ENCODE assay signal across 8 cellular contexts in the genomic region with DNA sequence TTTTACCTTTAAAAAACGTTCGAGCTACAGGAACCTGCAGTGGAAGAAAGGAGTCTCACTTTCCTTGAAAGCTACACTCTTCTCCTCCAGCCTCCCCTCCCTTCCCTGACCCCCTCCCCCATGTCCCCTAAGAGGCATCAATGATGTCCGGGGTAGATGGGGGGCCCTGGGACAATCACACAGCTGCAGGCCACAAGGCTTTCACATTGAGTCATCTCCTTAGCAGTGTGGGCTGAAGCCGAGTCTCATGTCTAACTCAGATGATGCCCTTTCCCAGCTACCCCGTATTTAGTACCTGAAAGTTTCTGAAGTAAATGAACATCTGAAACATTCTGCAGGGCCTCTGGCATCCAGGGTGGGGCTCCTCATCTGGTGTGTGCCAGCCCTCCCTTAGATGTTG. TPM values are rescaled to one million over a fixed set of nuclear protein-coding genes. Genes with fewer than 3 reads are reported as not detected.
DNase-seq lines count a peak whose midpoint lies in the region; ATAC-seq and TF ChIP-seq lines count a peak whose summit lies in the region.

No MANE protein-coding gene starts in this region.

- no peaks in the 10 kb centered on the region for H3K9me3 Mint-ChIP-seq in CD4-positive, alpha-beta T cell
- H3K9me3 Mint-ChIP-seq in activated T-helper 17 cell treated with anti-CD3 and anti-CD28 coated beads, Interleukin-2, amount 50 U/mL, for 72 hours: no peaks in the 10 kb centered on the region

- H3K27me3 Mint-ChIP-seq in CD4-positive, alpha-beta T cell: peaks cover 11% of the 10 kb centered on the region
- peaks cover 7% of the 10 kb centered on the region for H3K27me3 Mint-ChIP-seq in activated T-helper 17 cell treated with anti-CD3 and anti-CD28 coated beads, Interleukin-2, amount 50 U/mL, for 72 hours

- intact Hi-C loops in CD4-positive, alpha-beta T cell (cut with DNase I, micrococcal nuclease): no loop called here

- CTCF ChIA-PET in CD4-positive, alpha-beta T cell (lab: Charles Lee): no interaction called here

- no peaks in the 10 kb centered on the region for H3K4me1 ChIP-seq in tibial nerve

- no peak overlapping the region for H3K4me3 Mint-ChIP-seq in CD4-positive, alpha-beta T cell
- H3K4me3 Mint-ChIP-seq in activated T-helper 17 cell treated with anti-CD3 and anti-CD28 coated beads, Interleukin-2, amount 50 U/mL, for 72 hours: peak overlapping the region; percentile 66

- H3K27ac Mint-ChIP-seq in CD4-positive, alpha-beta T cell: peak overlapping the region; percentile 68
- peak overlapping the region; percentile 56 for H3K27ac Mint-ChIP-seq in activated T-helper 17 cell treated with anti-CD3 and anti-CD28 coated beads, Interleukin-2, amount 50 U/mL, for 72 hours

- H3K4me1 Mint-ChIP-seq in CD4-positive, alpha-beta T cell (ENCODE audit: low read depth): peaks cover 68% of the 10 kb centered on the region
- peaks cover 36% of the 10 kb centered on the region for H3K4me1 Mint-ChIP-seq in activated T-helper 17 cell treated with anti-CD3 and anti-CD28 coated beads, Interleukin-2, amount 50 U/mL, for 72 hours

- no peak for TF ChIP-seq CTCF in CD4-positive, alpha-beta T cell (IDR thresholded peaks at IDR 0.05)
- no peak for TF ChIP-seq CTCF in tibial nerve (IDR thresholded peaks at IDR 0.05)

- no peaks in the 10 kb centered on the region for H3K36me3 Mint-ChIP-seq in CD4-positive, alpha-beta T cell (ENCODE audit: low read depth)
- no peaks in the 10 kb centered on the region for H3K36me3 Mint-ChIP-seq in activated T-helper 17 cell treated with anti-CD3 and anti-CD28 coated beads, Interleukin-2, amount 50 U/mL, for 72 hours (ENCODE audit: low read depth)

- no peaks in the 10 kb centered on the region for H3K27me3 ChIP-seq in CD4-positive, alpha-beta T cell (ENCODE audit: control insufficient read depth, insufficient read depth, low read length)
- peaks cover 0 to 24% of the 10 kb centered on the region in 2 donors for H3K27me3 ChIP-seq in tibial nerve

- H3K9me3 ChIP-seq in CD4-positive, alpha-beta T cell (ENCODE audit: control insufficient read depth, low read length): no peaks in the 10 kb centered on the region
- no peaks in the 10 kb centered on the region for H3K9me3 ChIP-seq in tibial nerve

- H3K4me3 ChIP-seq in tibial nerve: no peak overlapping the region

- peaks cover 0 to 25% (median 0%) of the 10 kb centered on the region in 3 donors for H3K36me3 ChIP-seq in tibial nerve

- H3K27ac ChIP-seq in CD4-positive, alpha-beta T cell (ENCODE audit: low read depth, low read length): no peak overlapping the region
- H3K27ac ChIP-seq in tibial nerve: no peak overlapping the region

- no peak for TF ChIP-seq EP300 in tibial nerve (IDR thresholded peaks at IDR 0.05)

- WGBS in tibial nerve, 2 donors: 32 to 35% methylated on average over 5 of the region's 5 CpGs

- DNase-seq in CD4-positive, alpha-beta T cell: no peak
- DNase-seq in UCSD-AML1 (lab: John Stamatoyannopoulos, UW; ENCODE audit: unreplicated experiment): no peak
- DNase-seq in kidney tubule cell (ENCODE audit: low spot score): no peak
- no peak for DNase-seq in D341Med (ENCODE audit: low spot score)
- DNase-seq in tibial nerve (ENCODE audit: low spot score in 2 of 2): no peak

- no peak for TF ChIP-seq POLR2A in tibial nerve (IDR thresholded peaks at IDR 0.05)

- ATAC-seq in CD4-positive, alpha-beta T cell (ENCODE audit: poor library complexity): no peak
- ATAC-seq in GM19035 (IDR thresholded peaks at IDR 0.05; ENCODE audit: unreplicated experiment) (peak; percentile 86), HG03025 (IDR thresholded peaks at IDR 0.05; ENCODE audit: low FRiP score, unreplicated experiment) (peak; percentile 80)
- peak; percentile 83 for ATAC-seq in activated T-helper 17 cell treated with anti-CD3 and anti-CD28 coated beads, Interleukin-2, amount 50 U/mL, for 72 hours (replicated peaks)

- POLR2A ChIA-PET in CD4-positive, alpha-beta T cell (lab: Charles Lee): interaction anchor here (0.8 to 1.6 kb wide), 3 partner anchors 11 to 24 kb away, joined by 3 to 18 read pairs (median 3); no protein-coding TSS in a partner anchor

RNA-seq across cellular contexts. Expression of gene GPR25, which starts 6.3 kb away (rescaled TPM):
- 1 to 10 TPM; 2.7 to 3.3 TPM for total RNA-seq in CD4-positive, alpha-beta T cell
- 1 to 10 TPM in 1 of 2 donors, not detected in 1; 1.8 TPM for total RNA-seq in activated T-helper 17 cell treated with anti-CD3 and anti-CD28 coated beads, Interleukin-2, amount 50 U/mL, for 72 hours
- total RNA-seq in tibial nerve: not detected

RNA-seq across cellular contexts. Expression of gene INAVA, which starts 28.2 kb away (rescaled TPM):
- total RNA-seq in CD4-positive, alpha-beta T cell: under 1 TPM in 1 of 2 experiments, not detected in 1; 0.22 TPM
- under 1 TPM; 0.13 to 0.19 TPM for total RNA-seq in activated T-helper 17 cell treated with anti-CD3 and anti-CD28 coated beads, Interleukin-2, amount 50 U/mL, for 72 hours
- total RNA-seq in tibial nerve: not detected
